In genomic region chr3:66480666-66481065, GRCh38 we compare ENCODE assay signal across 8 cellular contexts. TPM values are rescaled to one million over a fixed set of nuclear protein-coding genes. Genes with fewer than 3 reads are reported as not detected.
DNase-seq lines count a peak whose midpoint lies in the region; ATAC-seq and TF ChIP-seq lines count a peak whose summit lies in the region.

No MANE protein-coding gene starts in this region.

- H3K27me3 ChIP-seq in mammary epithelial cell (ENCODE audit: insufficient read depth, low read length), result no peaks in the 10 kb centered on the region

- H3K4me1 ChIP-seq in mammary epithelial cell (ENCODE audit: insufficient read depth, low read length), result no peaks in the 10 kb centered on the region

- peaks cover 6% of the 10 kb centered on the region for H3K79me2 ChIP-seq in mammary epithelial cell (ENCODE audit: insufficient read depth, low read length)

- no peak overlapping the region for H3K27ac Mint-ChIP-seq in WTC11

- dilution Hi-C loops in mammary epithelial cell (cut with HindIII; ENCODE audit: low sequenced_read_pairs), result loop anchor here (5.0 kb wide), 1 partner anchor 38 kb away; no protein-coding TSS in a partner anchor

- H3K36me3 Mint-ChIP-seq in WTC11, result peaks cover 5% of the 10 kb centered on the region; the same call in 1 of the 2 replicates

- H3K9me3 Mint-ChIP-seq in WTC11, result no peaks in the 10 kb centered on the region

- no peaks in the 10 kb centered on the region for H3K9me3 ChIP-seq in mammary epithelial cell (replicated peaks; ENCODE audit: insufficient read depth, low read length)

- intact Hi-C loops in mammary epithelial cell (cut with micrococcal nuclease), result no loop called here

- in situ Hi-C loops in mammary epithelial cell (cut with MboI; ENCODE audit: low sequenced_read_pairs in 2 of 2), result no loop called here

- H3K4me1 Mint-ChIP-seq in WTC11, result peaks cover 27% of the 10 kb centered on the region

- no peak overlapping the region for H3K4me3 ChIP-seq in fibroblast of pulmonary artery (replicated peaks; ENCODE audit: low read depth, low read length)
- H3K4me3 ChIP-seq in mammary epithelial cell (replicated peaks in 1 of 3; ENCODE audit: insufficient read depth in 1 of 3, low read depth in 2 of 3, low read length in 3 of 3), result no peak overlapping the region

- POLR2A ChIA-PET in WTC11 (lab: Charles Lee), result interaction anchor here (0.6 kb wide), 1 partner anchor 1094 kb away, joined by 5 read pairs; no protein-coding TSS in a partner anchor

- H4K20me1 ChIP-seq in mammary epithelial cell (ENCODE audit: insufficient read depth, low read length), result no peaks in the 10 kb centered on the region

- BruUV-seq in mammary epithelial cell (replicated peaks; lab: Mats Ljungman, UMichigan), result no TSS peak

- peak overlapping the region; percentile 4; the same call in 1 of the 2 replicates for H3K4me3 Mint-ChIP-seq in WTC11

- H3K27ac ChIP-seq in mammary epithelial cell (ENCODE audit: insufficient read depth, low read depth, low read length), result no peak overlapping the region

- H3K27me3 Mint-ChIP-seq in WTC11 (ENCODE audit: low read depth), result no peaks in the 10 kb centered on the region

- CTCF ChIA-PET in WTC11 (lab: Charles Lee), result no interaction called here
- CTCF ChIA-PET in mammary epithelial cell (lab: Charles Lee; ENCODE audit: low non-redundant PET), result no interaction called here

- no peaks in the 10 kb centered on the region for H3K36me3 ChIP-seq in mammary epithelial cell (ENCODE audit: insufficient read depth, low read length)

- no peak overlapping the region for H3K9ac ChIP-seq in mammary epithelial cell (ENCODE audit: insufficient read depth, low read length)

- 18% methylated on average over 2 of the region's 2 CpGs for WGBS in mammary epithelial cell (ENCODE audit: low coverage, missing lambda C conversion rate)

- H2AFZ ChIP-seq in mammary epithelial cell (ENCODE audit: low read depth, low read length), result no peak overlapping the region

- ATAC-seq in GM19372 (IDR thresholded peaks at IDR 0.05; ENCODE audit: low read depth, unreplicated experiment), result peak; percentile 47
- no peak for ATAC-seq in WTC11
- ATAC-seq in HG03139 (IDR thresholded peaks at IDR 0.05; ENCODE audit: unreplicated experiment), result no peak
- no peak for ATAC-seq in GM19455 (IDR thresholded peaks at IDR 0.05; ENCODE audit: unreplicated experiment)

- no peak overlapping the region for H3K4me2 ChIP-seq in mammary epithelial cell (ENCODE audit: insufficient read depth, low read depth, low read length)

- DNase-seq in A172 (ENCODE audit: low spot score) (peak; percentile 52), WTC11 (ENCODE audit: low spot score) (no peak), fibroblast of pulmonary artery (ENCODE audit: low read depth) (peak; percentile 49), NCI-H774 (lab: John Stamatoyannopoulos, UW) (no peak), mammary epithelial cell (no peak)

- TF ChIP-seq CTCF in WTC11 (IDR thresholded peaks at IDR 0.05) (no peak), fibroblast of pulmonary artery (IDR thresholded peaks at IDR 0.05; ENCODE audit: low read length, missing control alignments) (no peak), mammary epithelial cell (conservative IDR thresholded peaks at IDR 0.05 in 1 of 2, IDR thresholded peaks at IDR 0.05 in 1 of 2; ENCODE audit: extremely low read depth in 1 of 2, insufficient read depth in 1 of 2, low read depth in 1 of 2, low read length in 2 of 2) (no peak)

TF ChIP-seq in WTC11, 78 proteins besides CTCF, POLR2A, EP300 and RAD21:
- no peak for TF ChIP-seq STAT6 (CRISPR knock-in tag; conservative IDR thresholded peaks at IDR 0.05; ENCODE audit: low read depth)
- TF ChIP-seq ETV6 (CRISPR knock-in tag; IDR thresholded peaks at IDR 0.05), result no peak
- TF ChIP-seq ZBTB21 (CRISPR knock-in tag; IDR thresholded peaks at IDR 0.05; ENCODE audit: borderline replicate concordance), result no peak
- no peak for TF ChIP-seq JAZF1 (CRISPR knock-in tag; IDR thresholded peaks at IDR 0.05)
- TF ChIP-seq MXD4 (CRISPR knock-in tag; IDR thresholded peaks at IDR 0.05; ENCODE audit: borderline replicate concordance), result no peak

RNA-seq across cellular contexts. Expression of gene LRIG1, which starts 20.2 kb away (rescaled TPM):
- 26.7 and 32.0 TPM in 2 replicates for total RNA-seq in A172 (2014; rRNA removed; shearing (Covaris generic))
- total RNA-seq in WTC11 (2021), result 105 to 109 TPM (median 108 TPM) in 3 replicates
- 10 to 100 TPM; 11.7 to 15.3 TPM for total RNA-seq in mammary epithelial cell
- 10.4 TPM for polyA plus RNA-seq in mammary epithelial cell
- polyA minus RNA-seq in mammary epithelial cell, result 82.8 TPM

Comparison
In these comparisons a context has a peak if more than half of its experiments do, and no peak if none do; other contexts are left out.
1. DNase-seq: peak in A172 (single experiment) and fibroblast of pulmonary artery (single experiment); none in WTC11 (single experiment), NCI-H774 (single experiment) and mammary epithelial cell (single experiment).